ENCODE assay signal across 8 cellular contexts in genomic region chr12:101861683-101862082, GRCh38. TPM values are rescaled to one million over a fixed set of nuclear protein-coding genes. Genes with fewer than 3 reads are reported as not detected.
DNase-seq lines count a peak whose midpoint lies in the region; ATAC-seq and TF ChIP-seq lines count a peak whose summit lies in the region.
"Not testable (repeated sequence)": the region's sequence is repeated elsewhere in the genome, so short reads cannot be mapped to it uniquely, and the experiment has no call there.

No MANE protein-coding gene starts in this region.

- not testable (repeated sequence) for H3K4me3 Mint-ChIP-seq in Caco-2 (ENCODE audit: unreplicated experiment); GM23338

- not testable (repeated sequence) for H3K9me2 ChIP-seq in GM23338 (ENCODE audit: insufficient read depth)

- TF ChIP-seq CTCF in Caco-2 (IDR thresholded peaks at IDR 0.05; ENCODE audit: insufficient read depth in 1 of 2, low read depth in 1 of 2, low read length in 1 of 2, severe bottlenecking in 1 of 2, unreplicated experiment in 1 of 2); GM23338 (conservative IDR thresholded peaks at IDR 0.05; ENCODE audit: low read depth in 2 of 2); mammary epithelial cell (conservative IDR thresholded peaks at IDR 0.05 in 1 of 2, IDR thresholded peaks at IDR 0.05 in 1 of 2; ENCODE audit: extremely low read depth in 1 of 2, insufficient read depth in 1 of 2, low read depth in 1 of 2, low read length in 2 of 2); stomach (IDR thresholded peaks at IDR 0.05): not testable (repeated sequence)
- peak; percentile 12 for TF ChIP-seq CTCF in foreskin keratinocyte (conservative IDR thresholded peaks at IDR 0.05)

- not testable (repeated sequence) for H3F3A ChIP-seq in GM23338 (replicated peaks; ENCODE audit: low read depth)

- WGBS in mammary epithelial cell (ENCODE audit: low coverage, missing lambda C conversion rate) = 54% methylated on average over 2 of the region's 2 CpGs
- WGBS in stomach, 5 donors = 63 to 88% (median 79%) methylated on average over 2 of the region's 2 CpGs

- DNase-seq in Caco-2 (peak; percentile 9 to 41), GM23338 (ENCODE audit: low spot score) (peak; percentile 17), NCI-H2029 (lab: John Stamatoyannopoulos, UW) (peak; percentile 64), NCI-H2171 treated with DMSO at 0.1 percent for 48 hours (lab: John Stamatoyannopoulos, UW) (peak; percentile 4), SW480 (ENCODE audit: low spot score) (peak; percentile 10), mammary epithelial cell (peak; percentile 51), foreskin keratinocyte (peak; percentile 32 to 72), stomach (peak; percentile 31)

- ATAC-seq in GM23338 = not testable (repeated sequence)
- peak; percentile 79 for ATAC-seq in foreskin keratinocyte

- not testable (repeated sequence) for H4K20me1 ChIP-seq in GM23338 (replicated peaks; ENCODE audit: insufficient read depth); mammary epithelial cell (ENCODE audit: insufficient read depth, low read length)

- not testable (repeated sequence) for H3K4me3 ChIP-seq in Caco-2 (ENCODE audit: low read depth, low read length); GM23338; mammary epithelial cell (replicated peaks in 1 of 3; ENCODE audit: insufficient read depth in 1 of 3, low read depth in 2 of 3, low read length in 3 of 3); stomach

- not testable (repeated sequence) for H3K4me1 ChIP-seq in Caco-2; GM23338 (ENCODE audit: insufficient read depth); stomach
- H3K4me1 ChIP-seq in mammary epithelial cell (ENCODE audit: insufficient read depth, low read length) = peaks cover 26% of the 10 kb centered on the region
- peaks cover 21% of the 10 kb centered on the region for H3K4me1 ChIP-seq in foreskin keratinocyte

- not testable (repeated sequence) for TF ChIP-seq POLR2A in stomach (IDR thresholded peaks at IDR 0.05)

- CTCF ChIA-PET in Caco-2 (lab: Charles Lee) = not testable (repeated sequence)
- CTCF ChIA-PET in mammary epithelial cell (lab: Charles Lee; ENCODE audit: low non-redundant PET) = interaction anchor here (0.6 kb wide), 3 partner anchors 14 to 230 kb away, joined by 3 read pairs; no protein-coding TSS in a partner anchor

- H2AFZ ChIP-seq in GM23338; mammary epithelial cell (ENCODE audit: low read depth, low read length): not testable (repeated sequence)

- H3K36me3 ChIP-seq in Caco-2 (ENCODE audit: control insufficient read depth, insufficient read depth, low read length); GM23338 (ENCODE audit: insufficient read depth); mammary epithelial cell (ENCODE audit: insufficient read depth, low read length); stomach: not testable (repeated sequence)

- H3K4me1 Mint-ChIP-seq in Caco-2 (ENCODE audit: low read depth, unreplicated experiment); GM23338: not testable (repeated sequence)

- H3K27ac Mint-ChIP-seq in Caco-2 (ENCODE audit: unreplicated experiment); GM23338: not testable (repeated sequence)

- POLR2A ChIA-PET in Caco-2 (lab: Charles Lee) = not testable (repeated sequence)

- TF ChIP-seq EP300 in stomach (IDR thresholded peaks at IDR 0.05) = not testable (repeated sequence)

- H3K27me3 ChIP-seq in Caco-2 (replicated peaks; ENCODE audit: control insufficient read depth, insufficient read depth, low read length); GM23338 (ENCODE audit: insufficient read depth); mammary epithelial cell (ENCODE audit: insufficient read depth, low read length); foreskin keratinocyte; stomach: not testable (repeated sequence)

- BruUV-seq in Caco-2 (replicated peaks; lab: Mats Ljungman, UMichigan); mammary epithelial cell (replicated peaks; lab: Mats Ljungman, UMichigan): not testable (repeated sequence)

- dilution Hi-C loops in mammary epithelial cell (cut with HindIII; ENCODE audit: low sequenced_read_pairs) = not testable (repeated sequence)

- not testable (repeated sequence) for H3K9me3 Mint-ChIP-seq in Caco-2 (ENCODE audit: unreplicated experiment); GM23338

- not testable (repeated sequence) for H3K9ac ChIP-seq in mammary epithelial cell (ENCODE audit: insufficient read depth, low read length)

- H3K27me3 Mint-ChIP-seq in Caco-2 (ENCODE audit: insufficient read depth, unreplicated experiment); GM23338 (ENCODE audit: insufficient read depth, low read depth, poor library complexity): not testable (repeated sequence)

- H3K9me3 ChIP-seq in Caco-2; mammary epithelial cell (replicated peaks; ENCODE audit: insufficient read depth, low read length); stomach: not testable (repeated sequence)

- intact Hi-C loops in Caco-2 (cut with micrococcal nuclease; ENCODE audit: unreplicated experiment); stomach (cut with DNase I; ENCODE audit: low total_unique reads): not testable (repeated sequence)
- intact Hi-C loops in mammary epithelial cell (cut with micrococcal nuclease) = loop anchor here (2.0 kb wide), 1 partner anchor 15 kb away; the partner anchor contains the start of gene DRAM1

- H3K36me3 Mint-ChIP-seq in Caco-2 (ENCODE audit: insufficient read depth, unreplicated experiment); GM23338 (ENCODE audit: low read depth): not testable (repeated sequence)

- not testable (repeated sequence) for H3K79me2 ChIP-seq in GM23338 (replicated peaks; ENCODE audit: insufficient read depth); mammary epithelial cell (ENCODE audit: insufficient read depth, low read length)

- in situ Hi-C loops in mammary epithelial cell (cut with MboI; ENCODE audit: low sequenced_read_pairs in 2 of 2) = not testable (repeated sequence)

- H3K27ac ChIP-seq in GM23338 (ENCODE audit: low read depth); mammary epithelial cell (ENCODE audit: insufficient read depth, low read depth, low read length); foreskin keratinocyte; stomach: not testable (repeated sequence)

- H3K4me2 ChIP-seq in GM23338; mammary epithelial cell (ENCODE audit: insufficient read depth, low read depth, low read length): not testable (repeated sequence)

RNA-seq across cellular contexts. Expression of gene DRAM1, which starts 15.7 kb away (rescaled TPM):
- total RNA-seq in Caco-2 (2022) = 44.5 and 46.4 TPM in 2 replicates
- 5.4 and 5.7 TPM in 2 replicates for total RNA-seq in GM23338 (2014; rRNA removed; shearing (Covaris generic))
- 8.5 and 8.6 TPM in 2 replicates for polyA plus RNA-seq in GM23338 (2016; fragmentation: Nextera tagmentation; extraction: Ambion mirVana)
- 10 to 100 TPM; 24.1 to 35.2 TPM for total RNA-seq in mammary epithelial cell
- polyA plus RNA-seq in mammary epithelial cell = 11.2 TPM
- 10.1 TPM for polyA minus RNA-seq in mammary epithelial cell
- total RNA-seq in foreskin keratinocyte = 20.8 and 21.6 TPM in 2 replicates
- polyA plus RNA-seq in foreskin keratinocyte = 13.2 and 13.6 TPM in 2 replicates
- total RNA-seq in stomach = 10 to 100 TPM in 3 of 5 donors, 1 to 10 TPM in 1, under 1 TPM in 1; 0.89 to 71.8 (median 16.5) TPM
- 10 to 100 TPM in 2 of 3 donors, 1 to 10 TPM in 1; 8.2 to 16.3 (median 10.8) TPM for polyA plus RNA-seq in stomach

RNA-seq across cellular contexts. Expression of gene GNPTAB, which starts 30.9 kb away (rescaled TPM):
- total RNA-seq in Caco-2 (2022) = 33.1 and 39.1 TPM in 2 replicates
- total RNA-seq in GM23338 (2014; rRNA removed; shearing (Covaris generic)) = 54.1 and 58.3 TPM in 2 replicates
- polyA plus RNA-seq in GM23338 (2016; fragmentation: Nextera tagmentation; extraction: Ambion mirVana) = 21.6 and 23.6 TPM in 2 replicates
- 10 to 100 TPM; 36.1 to 52.2 TPM for total RNA-seq in mammary epithelial cell
- polyA plus RNA-seq in mammary epithelial cell = 20.4 TPM
- polyA minus RNA-seq in mammary epithelial cell = 70.1 TPM
- 32.7 and 33.7 TPM in 2 replicates for total RNA-seq in foreskin keratinocyte
- 8.6 and 10.1 TPM in 2 replicates for polyA plus RNA-seq in foreskin keratinocyte
- 10 to 100 TPM; 15.8 to 63.2 (median 42.0) TPM for total RNA-seq in stomach
- polyA plus RNA-seq in stomach = 10 to 100 TPM in 2 of 3 donors, 1 to 10 TPM in 1; 8.9 to 12.6 (median 11.5) TPM

Comparison
In these comparisons a context has a peak if more than half of its experiments do, and no peak if none do; other contexts are left out.
1. DNase-seq: peak in every context shown above with its lines; median percentile 64 in NCI-H2029; 52 in foreskin keratinocyte; 51 in mammary epithelial cell; 31 in stomach; 25 in Caco-2; 17 in GM23338; 10 in SW480; 4 in NCI-H2171 treated with DMSO at 0.1 percent for 48 hours.